1 cellular context compared by ENCODE assay signal in genomic region chr14:70189678-70190077, GRCh38.
TF ChIP-seq lines count a peak whose summit lies in the region.

No MANE protein-coding gene starts in this region.

TF ChIP-seq in HepG2, 621 proteins besides CTCF, POLR2A, EP300 and RAD21 (continued from another document):
- TF ChIP-seq BCLAF1 (IDR thresholded peaks at IDR 0.05) (no peak), KDM3A (CRISPR knock-in tag; IDR thresholded peaks at IDR 0.05; ENCODE audit: low read depth) (no peak), ZBTB40 (IDR thresholded peaks at IDR 0.05) (no peak), ZBTB40 (CRISPR knock-in tag; IDR thresholded peaks at IDR 0.05) (no peak), NFIB (CRISPR knock-in tag; IDR thresholded peaks at IDR 0.05; ENCODE audit: borderline replicate concordance) (no peak), ZBTB42 (CRISPR knock-in tag; IDR thresholded peaks at IDR 0.05) (no peak)
